ENCODE assay signal across 13 cellular contexts in genomic region chr9:92245005-92245797, GRCh38. TPM values are rescaled to one million over a fixed set of nuclear protein-coding genes. Genes with fewer than 3 reads are reported as not detected.
DNase-seq lines count a peak whose midpoint lies in the region; ATAC-seq, FAIRE-seq and TF ChIP-seq lines count a peak whose summit lies in the region.
"Had no signal": no experiment of that assay in that cellular context is flagged by ENCODE, and none has a peak within 500 bp of the region (broad histone marks: within the 10 kb centered on the region; RNA-seq: fewer than 3 reads in every experiment).

No MANE protein-coding gene starts in this region.

- H3K9me3 ChIP-seq in mammary epithelial cell (replicated peaks; ENCODE audit: insufficient read depth, low read length) (no peaks in the 10 kb centered on the region), HepG2 (ENCODE audit: low read length) (no peaks in the 10 kb centered on the region)
- H3K9me3 ChIP-seq: left ventricle myocardium inferior had no signal

- dilution Hi-C loops in mammary epithelial cell (cut with HindIII; ENCODE audit: low sequenced_read_pairs): no loop called here

- TF ChIP-seq POLR2A in HepG2 (IDR thresholded peaks at IDR 0.05; ENCODE audit: insufficient read depth in 1 of 2, low read depth in 2 of 2, low read length in 2 of 2): no peak

- H3K36me3 ChIP-seq in mammary epithelial cell (ENCODE audit: insufficient read depth, low read length) (peaks cover 78% of the 10 kb centered on the region), HepG2 (replicated peaks in 1 of 2; ENCODE audit: control insufficient read depth in 1 of 2, insufficient read depth in 2 of 2, low read length in 2 of 2) (peaks cover 43 to 86% of the 10 kb centered on the region in 2 experiments)

- TF ChIP-seq CTCF in mammary epithelial cell (conservative IDR thresholded peaks at IDR 0.05 in 1 of 2, IDR thresholded peaks at IDR 0.05 in 1 of 2; ENCODE audit: extremely low read depth in 1 of 2, insufficient read depth in 1 of 2, low read depth in 1 of 2, low read length in 2 of 2) (no peak), HepG2 (CRISPR knock-in tag; IDR thresholded peaks at IDR 0.05) (no peak), dorsolateral prefrontal cortex (IDR thresholded peaks at IDR 0.05 in 54 of 56, conservative IDR thresholded peaks at IDR 0.05 in 2 of 56; ENCODE audit: low read depth in 1 of 56, partially characterized antibody in 56 of 56) (no peak)

- ATAC-seq in HepG2 (no peak), GM19395 (IDR thresholded peaks at IDR 0.05; ENCODE audit: unreplicated experiment) (no peak), HG02571 (IDR thresholded peaks at IDR 0.05; ENCODE audit: unreplicated experiment) (no peak)
- ATAC-seq: stimulated activated naive B cell treated with anti-CD40 and anti-IgM and Interleukin-4, amounts not matched to agents 10 μg/mL and 1 μg/mL and 100 μg/mL, for 72 hours had no signal

- POLR2A ChIA-PET in HepG2 (lab: Yijun Ruan, JAX): interaction anchor here (0.8 kb wide), 1 partner anchor 105 kb away, joined by 3 read pairs; no protein-coding TSS in a partner anchor

- H3K4me3 ChIP-seq in mammary epithelial cell (replicated peaks in 1 of 3; ENCODE audit: insufficient read depth in 1 of 3, low read depth in 2 of 3, low read length in 3 of 3) (no peak overlapping the region), HepG2 (replicated peaks in 1 of 3; ENCODE audit: insufficient read depth in 1 of 3, low read depth in 2 of 3, low read length in 3 of 3) (no peak overlapping the region), dorsolateral prefrontal cortex (no peak overlapping the region)
- H3K4me3 ChIP-seq: left ventricle myocardium inferior had no signal

- no peaks in the 10 kb centered on the region for H3K79me2 ChIP-seq in mammary epithelial cell (ENCODE audit: insufficient read depth, low read length)
- peaks cover 2% of the 10 kb centered on the region for H3K79me2 ChIP-seq in HepG2 (ENCODE audit: insufficient read depth, low read length)

- H3K4me1 ChIP-seq in mammary epithelial cell (ENCODE audit: insufficient read depth, low read length) (peaks cover 14% of the 10 kb centered on the region), HepG2 (ENCODE audit: insufficient read depth, low read length) (peaks cover 23% of the 10 kb centered on the region)
- H3K4me1 ChIP-seq: left ventricle myocardium inferior had no signal

- no peak for TF ChIP-seq RAD21 in HepG2 (CRISPR knock-in tag; IDR thresholded peaks at IDR 0.05)

- H3K9ac ChIP-seq in mammary epithelial cell (ENCODE audit: insufficient read depth, low read length) (no peak overlapping the region), HepG2 (ENCODE audit: insufficient read depth, low read depth, low read length) (no peak overlapping the region)

- intact Hi-C loops in mammary epithelial cell (cut with micrococcal nuclease): loop anchor here (1.0 to 5.0 kb wide), 3 partner anchors 47 to 111 kb away; partner anchors contain the start of gene IARS1
- intact Hi-C loops in HepG2 (cut with micrococcal nuclease; ENCODE audit: unreplicated experiment): no loop called here
- intact Hi-C loops in dorsolateral prefrontal cortex (cut with DNase I): no loop called here

- in situ Hi-C loops in mammary epithelial cell (cut with MboI; ENCODE audit: low sequenced_read_pairs in 2 of 2) (loop anchor here (10.0 to 25.0 kb wide), 3 partner anchors 50 to 108 kb away; partner anchors contain the start of gene IARS1 (in 1 of the 2)), HepG2 (cut with HindIII; ENCODE audit: extremely low pct_ligation_motif_present, low pct_unique_long_range_greater_than_20kb) (loop anchor here (10.0 kb wide), 2 partner anchors 100 to 200 kb away; no protein-coding TSS in a partner anchor)

- BruUV-seq in mammary epithelial cell (replicated peaks; lab: Mats Ljungman, UMichigan) (TSS peak; percentile 93), HepG2 (replicated peaks; lab: Mats Ljungman, UMichigan) (no TSS peak)

- peak; percentile 49 for DNase-seq in AG20443 (ENCODE audit: low spot score)
- peak; percentile 91 for DNase-seq in M059J (ENCODE audit: low read depth)
- DNase-seq in mammary epithelial cell: peak; percentile 87
- DNase-seq in HepG2 (ENCODE audit: low spot score): no peak
- no peak for DNase-seq in NCI-H1105 treated with DMSO at 0.1 percent for 48 hours (lab: John Stamatoyannopoulos, UW)
- DNase-seq in dorsolateral prefrontal cortex: no peak
- DNase-seq: activated CD4-positive, CD25-positive, alpha-beta regulatory T cell treated with anti-CD3 and anti-CD28 coated beads, Interleukin-2, amount 50 U/mL, for 72 hours; left ventricle myocardium inferior; NCI-H446 treated with DMSO at 0.1 percent for 48 hours; Right ventricle myocardium superior; stimulated activated naive B cell treated with anti-CD40 and anti-IgM and Interleukin-4, amounts not matched to agents 10 μg/mL and 1 μg/mL and 100 μg/mL, for 72 hours had no signal

- H3K4me2 ChIP-seq in mammary epithelial cell (ENCODE audit: insufficient read depth, low read depth, low read length) (no peak overlapping the region), HepG2 (ENCODE audit: low read depth, low read length) (no peak overlapping the region)

- TF ChIP-seq EP300 in HepG2 (IDR thresholded peaks at IDR 0.05; ENCODE audit: low read depth in 2 of 2, low read length in 2 of 2): no peak
- TF ChIP-seq EP300 in HepG2 (CRISPR knock-in tag; IDR thresholded peaks at IDR 0.05; ENCODE audit: borderline replicate concordance): no peak

- no peak for FAIRE-seq in HepG2 (lab: Jason Lieb, UNC)

- H4K20me1 ChIP-seq in mammary epithelial cell (ENCODE audit: insufficient read depth, low read length) (no peaks in the 10 kb centered on the region), HepG2 (ENCODE audit: insufficient read depth, low read length) (peaks cover 17% of the 10 kb centered on the region)

- H2AFZ ChIP-seq in mammary epithelial cell (ENCODE audit: low read depth, low read length) (no peak overlapping the region), HepG2 (ENCODE audit: low read length) (no peak overlapping the region)

- 77% methylated on average over 6 of the region's 7 CpGs for WGBS in mammary epithelial cell (ENCODE audit: low coverage, missing lambda C conversion rate)
- WGBS in HepG2 (ENCODE audit: low lambda C conversion rate): 88% methylated on average over 7 of the region's 7 CpGs

- CTCF ChIA-PET in mammary epithelial cell (lab: Charles Lee; ENCODE audit: low non-redundant PET): no interaction called here
- CTCF ChIA-PET in HepG2 (lab: Yijun Ruan, JAX; ENCODE audit: low intra/inter-chr PET ratio, low total read pairs): no interaction called here

- peak overlapping the region; percentile 66 for H3K27ac ChIP-seq in mammary epithelial cell (ENCODE audit: insufficient read depth, low read depth, low read length)
- H3K27ac ChIP-seq in HepG2 (ENCODE audit: extremely low read length, insufficient read depth, low read length): no peak overlapping the region
- H3K27ac ChIP-seq in dorsolateral prefrontal cortex: no peak overlapping the region
- H3K27ac ChIP-seq: left ventricle myocardium inferior had no signal

- H3K27me3 ChIP-seq in mammary epithelial cell (ENCODE audit: insufficient read depth, low read length) (no peaks in the 10 kb centered on the region), HepG2 (ENCODE audit: control insufficient read depth in 1 of 2, insufficient read depth in 2 of 2, low read length in 2 of 2) (no peaks in the 10 kb centered on the region), dorsolateral prefrontal cortex (no peaks in the 10 kb centered on the region)

TF ChIP-seq in HepG2, 621 proteins besides CTCF, POLR2A, EP300 and RAD21:
- 0 out of 2 replicates have a peak, but pooled peaks have one; percentile 32 for TF ChIP-seq POLR2G (IDR thresholded peaks at IDR 0.05; ENCODE audit: low read depth, low read length)
- TF ChIP-seq ZFP62 (CRISPR knock-in tag; IDR thresholded peaks at IDR 0.05): no peak
- no peak for TF ChIP-seq ZBTB20 (CRISPR knock-in tag; IDR thresholded peaks at IDR 0.05; ENCODE audit: borderline replicate concordance, low read depth)
TF ChIP-seq in HepG2: peak in this region for 1.

RNA-seq across cellular contexts. Expression of gene IARS1, which starts 48.3 kb away (rescaled TPM):
- total RNA-seq in M059J (2014; rRNA removed; shearing (Covaris generic)): 104 and 151 TPM in 2 replicates
- total RNA-seq in mammary epithelial cell (100 to 1,000 TPM; 240 to 401 TPM), HepG2 (2016; rRNA removed; fragmentation: Illumina TruSeq; extraction: Trizol) (185 and 277 TPM in 2 replicates), dorsolateral prefrontal cortex (100 to 1,000 TPM in 55 of 120 experiments, 10 to 100 TPM in 65; 50.3 to 131 (median 98.3) TPM)
- polyA plus RNA-seq in mammary epithelial cell (67.3 TPM), HepG2 (2011; rRNA removed) (55.9 and 58.6 TPM in 2 replicates)
- 401 TPM for polyA minus RNA-seq in mammary epithelial cell
- 84.7 and 106 TPM in 2 replicates for total RNA-seq in HepG2 (2016; cell fraction: cytosol; rRNA removed; fragmentation: Illumina TruSeq; extraction: Trizol; ENCODE audit: low read depth)
- total RNA-seq in HepG2 (2016; cell fraction: insoluble cytoplasmic fraction; rRNA removed; fragmentation: Illumina TruSeq; extraction: Trizol): 179 and 271 TPM in 2 replicates
- total RNA-seq in HepG2 (2016; cell fraction: membrane; rRNA removed; fragmentation: Illumina TruSeq; extraction: Trizol): 78.5 and 86.4 TPM in 2 replicates
- total RNA-seq in HepG2 (2016; cell fraction: nucleus; rRNA removed; fragmentation: Illumina TruSeq; extraction: Trizol): 163 and 177 TPM in 2 replicates
- polyA plus RNA-seq in HepG2 (2011; cell fraction: cytosol; rRNA removed): 29.6 and 45.6 TPM in 2 replicates
- 139 and 184 TPM in 2 replicates for polyA plus RNA-seq in HepG2 (2011; cell fraction: nucleus; rRNA removed)
- polyA plus RNA-seq in HepG2 (2012): 119 and 136 TPM in 2 replicates
- 6.9 and 7.5 TPM in 2 replicates for polyA plus RNA-seq in HepG2 (2016; cell fraction: cytosol; fragmentation: Illumina TruSeq; extraction: Trizol; ENCODE audit: low read depth)
- 143 and 151 TPM in 2 replicates for polyA plus RNA-seq in HepG2 (2016; cell fraction: insoluble cytoplasmic fraction; fragmentation: Illumina TruSeq; extraction: Trizol; ENCODE audit: low read depth)
- 15.1 and 17.8 TPM in 2 replicates for polyA plus RNA-seq in HepG2 (2016; cell fraction: membrane; fragmentation: Illumina TruSeq; extraction: Trizol; ENCODE audit: low read depth)
- polyA plus RNA-seq in HepG2 (2016; cell fraction: nucleus; fragmentation: Illumina TruSeq; extraction: Trizol; ENCODE audit: insufficient read depth, low read depth): 120 and 132 TPM in 2 replicates
- polyA minus RNA-seq in HepG2 (2011; rRNA and poly(A)+ RNA removed; ENCODE audit: low replicate concordance): 84.4 and 109 TPM in 2 replicates
- 94.4 and 128 TPM in 2 replicates for polyA minus RNA-seq in HepG2 (2011; cell fraction: cytosol; rRNA and poly(A)+ RNA removed)
- 274 and 399 TPM in 2 replicates for polyA minus RNA-seq in HepG2 (2011; cell fraction: nucleus; rRNA and poly(A)+ RNA removed)

Comparison
In these comparisons a context has a peak if more than half of its experiments do, and no peak if none do; other contexts are left out.
1. DNase-seq: peak in AG20443 (single experiment), M059J (single experiment) and mammary epithelial cell (single experiment); none in HepG2 (single experiment), NCI-H1105 treated with DMSO at 0.1 percent for 48 hours (single experiment) and dorsolateral prefrontal cortex (0 of 10).